17 cellular contexts compared by ENCODE assay signal in the genomic region with DNA sequence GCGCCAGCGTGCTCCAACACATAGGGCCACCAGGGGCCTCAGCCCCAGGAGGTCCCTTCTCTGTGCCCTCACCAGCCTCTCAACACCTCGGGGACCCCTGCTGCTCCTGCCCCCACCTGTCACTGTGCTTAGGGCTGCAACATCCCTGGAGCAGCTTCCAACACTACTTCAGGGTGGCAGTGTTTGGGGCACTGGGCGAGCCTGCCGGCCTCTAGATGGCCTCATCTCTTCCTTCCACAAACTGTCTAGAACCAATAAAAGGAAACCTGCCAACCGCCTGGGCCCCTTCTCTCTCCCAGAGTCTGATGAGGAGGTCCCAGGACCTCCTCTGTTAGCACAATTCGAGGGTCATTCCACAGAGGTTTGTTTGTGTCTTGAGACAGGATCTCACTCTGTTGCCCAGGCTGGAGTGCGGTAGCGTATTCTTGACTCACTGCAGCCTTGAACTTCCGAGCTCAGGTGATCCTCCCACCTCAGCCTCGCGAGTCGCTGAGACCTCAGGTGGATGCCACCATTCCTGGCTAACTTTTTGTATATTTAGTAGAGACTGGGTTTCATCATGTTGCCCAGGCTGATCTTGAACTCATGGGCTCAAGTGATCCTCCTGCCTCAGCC. TPM values are rescaled to one million over a fixed set of nuclear protein-coding genes. Genes with fewer than 3 reads are reported as not detected.
DNase-seq lines count a peak whose midpoint lies in the region; ATAC-seq and TF ChIP-seq lines count a peak whose summit lies in the region.
"Had no signal": no experiment of that assay in that cellular context is flagged by ENCODE, and none has a peak within 500 bp of the region (broad histone marks: within the 10 kb centered on the region; RNA-seq: fewer than 3 reads in every experiment).

No MANE protein-coding gene starts in this region.

- H3K27me3 ChIP-seq in Peyer's patch (no peaks in the 10 kb centered on the region), transverse colon (no peaks in the 10 kb centered on the region)

- H3K4me3 ChIP-seq in Peyer's patch (no peak overlapping the region), transverse colon (no peak overlapping the region)
- H3K4me3 ChIP-seq: HAP-1 had no signal

- H3K9me3 Mint-ChIP-seq in activated naive CD4-positive, alpha-beta T cell treated with anti-CD3 and anti-CD28 coated beads, Interleukin-2, amount 10 ng/mL, durations not matched to agents 7 days and 5 days = no peaks in the 10 kb centered on the region
- H3K9me3 Mint-ChIP-seq in activated naive CD4-positive, alpha-beta T cell treated with anti-CD3 and anti-CD28 coated beads, Interleukin-2, amount 50 U/mL, for 72 hours = no peaks in the 10 kb centered on the region
- H3K9me3 Mint-ChIP-seq in glutamatergic neuron (ENCODE audit: unreplicated experiment) = peaks cover 3% of the 10 kb centered on the region
- H3K9me3 Mint-ChIP-seq: CD4-positive, alpha-beta T cell had no signal

- no peak for DNase-seq in activated naive CD4-positive, alpha-beta T cell treated with anti-CD3 and anti-CD28 coated beads, Interleukin-2, amount 10 ng/mL, durations not matched to agents 7 days and 5 days
- DNase-seq in activated naive CD4-positive, alpha-beta T cell treated with anti-CD3 and anti-CD28 coated beads, Interleukin-2, amount 50 U/mL, for 72 hours (ENCODE audit: low spot score in 2 of 2) = no peak
- DNase-seq in Peyer's patch (no peak), left lobe of liver (ENCODE audit: low spot score) (no peak), transverse colon (no peak), NCI-H2227 (lab: John Stamatoyannopoulos, UW; ENCODE audit: unreplicated experiment) (no peak), RPMI8226 (no peak), glutamatergic neuron (no peak)
- DNase-seq: AML-193; Calu3; CD4-positive, alpha-beta T cell; MV-4-11; NCI-H2107; NCI-H345; NCI-H526 treated with DMSO at 0.1 percent for 48 hours; PC-3 had no signal

- H3K9me3 ChIP-seq in Peyer's patch = no peaks in the 10 kb centered on the region
- no peaks in the 10 kb centered on the region for H3K9me3 ChIP-seq in transverse colon
- H3K9me3 ChIP-seq: HAP-1 had no signal

- no peaks in the 10 kb centered on the region for H3K27me3 Mint-ChIP-seq in activated naive CD4-positive, alpha-beta T cell treated with anti-CD3 and anti-CD28 coated beads, Interleukin-2, amount 10 ng/mL, durations not matched to agents 7 days and 5 days
- H3K27me3 Mint-ChIP-seq in glutamatergic neuron (ENCODE audit: unreplicated experiment) = peaks cover 4% of the 10 kb centered on the region
- H3K27me3 Mint-ChIP-seq: CD4-positive, alpha-beta T cell had no signal

- H3K4me1 ChIP-seq in Peyer's patch (peaks cover 0 to 9% (median 3%) of the 10 kb centered on the region in 4 donors), transverse colon (peaks cover 0 to 14% (median 8%) of the 10 kb centered on the region in 4 donors)
- H3K4me1 ChIP-seq: HAP-1 had no signal

- CTCF ChIA-PET in activated naive CD4-positive, alpha-beta T cell treated with anti-CD3 and anti-CD28 coated beads, Interleukin-2, amount 10 ng/mL, durations not matched to agents 7 days and 5 days (lab: Charles Lee) = interaction anchor here (0.9 to 5.7 kb wide), 8 partner anchors 9 to 256 kb away, joined by 3 to 72 read pairs (median 4); partner anchors contain the start of gene MPND

- H3K4me3 Mint-ChIP-seq in activated naive CD4-positive, alpha-beta T cell treated with anti-CD3 and anti-CD28 coated beads, Interleukin-2, amount 10 ng/mL, durations not matched to agents 7 days and 5 days = no peak overlapping the region
- H3K4me3 Mint-ChIP-seq in glutamatergic neuron (ENCODE audit: unreplicated experiment) = no peak overlapping the region
- H3K4me3 Mint-ChIP-seq: CD4-positive, alpha-beta T cell had no signal

- H3K27ac ChIP-seq in Peyer's patch (peak overlapping the region in 3 of 4 donors; percentile 38 to 90 (median 63)), transverse colon (peak overlapping the region; percentile 61 to 79 (median 72))

- peaks cover 28% of the 10 kb centered on the region for H3K4me1 Mint-ChIP-seq in activated naive CD4-positive, alpha-beta T cell treated with anti-CD3 and anti-CD28 coated beads, Interleukin-2, amount 10 ng/mL, durations not matched to agents 7 days and 5 days
- H3K4me1 Mint-ChIP-seq in glutamatergic neuron (ENCODE audit: low read depth, unreplicated experiment) = no peaks in the 10 kb centered on the region

- peak in 1 of 6 experiments; percentile 17 for TF ChIP-seq CTCF in Peyer's patch (IDR thresholded peaks at IDR 0.05)
- TF ChIP-seq CTCF in transverse colon (IDR thresholded peaks at IDR 0.05) = peak in 1 of 5 experiments; percentile 8
- no peak for TF ChIP-seq CTCF in glutamatergic neuron (IDR thresholded peaks at IDR 0.05; ENCODE audit: partially characterized antibody, unreplicated experiment)

- ATAC-seq in activated naive CD4-positive, alpha-beta T cell treated with anti-CD3 and anti-CD28 coated beads, Interleukin-2, amount 50 U/mL, for 72 hours = no peak
- ATAC-seq in left lobe of liver = peak; percentile 53
- ATAC-seq: PC-3 had no signal

- TF ChIP-seq EP300 in transverse colon (IDR thresholded peaks at IDR 0.05; ENCODE audit: low read depth) = no peak

- in situ Hi-C loops in transverse colon (cut with MboI; ENCODE audit: low pct_ligation_motif_present in 1 of 4, low pct_unique_long_range_greater_than_20kb in 1 of 4, low sequenced_read_pairs in 3 of 4) = loop anchor here in 2 of 4 donors (10.0 to 25.0 kb wide), 2 partner anchors 86 to 93 kb away; no protein-coding TSS in a partner anchor

- TF ChIP-seq POLR2A in Peyer's patch (IDR thresholded peaks at IDR 0.05) (no peak), transverse colon (IDR thresholded peaks at IDR 0.05) (no peak)

- peaks cover 48% of the 10 kb centered on the region for H3K36me3 Mint-ChIP-seq in activated naive CD4-positive, alpha-beta T cell treated with anti-CD3 and anti-CD28 coated beads, Interleukin-2, amount 10 ng/mL, durations not matched to agents 7 days and 5 days
- peaks cover 0 to 5% of the 10 kb centered on the region in 2 donors for H3K36me3 Mint-ChIP-seq in activated naive CD4-positive, alpha-beta T cell treated with anti-CD3 and anti-CD28 coated beads, Interleukin-2, amount 50 U/mL, for 72 hours
- H3K36me3 Mint-ChIP-seq in glutamatergic neuron (ENCODE audit: unreplicated experiment) = no peaks in the 10 kb centered on the region

- peak overlapping the region; percentile 14 for H3K27ac Mint-ChIP-seq in activated naive CD4-positive, alpha-beta T cell treated with anti-CD3 and anti-CD28 coated beads, Interleukin-2, amount 10 ng/mL, durations not matched to agents 7 days and 5 days
- H3K27ac Mint-ChIP-seq in activated naive CD4-positive, alpha-beta T cell treated with anti-CD3 and anti-CD28 coated beads, Interleukin-2, amount 50 U/mL, for 72 hours = peak overlapping the region in 1 of 2 donors; percentile 60
- no peak overlapping the region for H3K27ac Mint-ChIP-seq in glutamatergic neuron (ENCODE audit: unreplicated experiment)
- H3K27ac Mint-ChIP-seq: CD4-positive, alpha-beta T cell had no signal

- 81% methylated on average over 13 of the region's 13 CpGs; no CpG with 5 or more reads in 1 of the 2 donors for WGBS in transverse colon (ENCODE audit: low coverage in 1 of 2), 2 donors

- peaks cover 0 to 55% (median 0%) of the 10 kb centered on the region in 3 donors for H3K36me3 ChIP-seq in Peyer's patch
- peaks cover 0 to 24% (median 0%) of the 10 kb centered on the region in 4 donors for H3K36me3 ChIP-seq in transverse colon

- intact Hi-C loops in transverse colon (cut with DNase I; ENCODE audit: low total_unique reads) = loop anchor here (10.0 kb wide), 1 partner anchor 86 kb away; no protein-coding TSS in a partner anchor

RNA-seq across cellular contexts. Expression of gene SHD, which starts 10.1 kb away (rescaled TPM):
- total RNA-seq in activated naive CD4-positive, alpha-beta T cell treated with anti-CD3 and anti-CD28 coated beads, Interleukin-2, amount 50 U/mL, for 72 hours = not detected
- total RNA-seq in Peyer's patch (10 to 100 TPM in 3 of 4 donors, not detected in 1; 21.3 to 27.7 (median 21.9) TPM), left lobe of liver (8.8 TPM), transverse colon (10 to 100 TPM in 3 of 4 donors, 1 to 10 TPM in 1; 7.6 to 51.4 (median 27.5) TPM), glutamatergic neuron (ENCODE audit: unreplicated experiment) (254 TPM)
- total RNA-seq: Calu3 had no signal

RNA-seq across cellular contexts. Expression of gene YJU2, which starts 22.0 kb away (rescaled TPM):
- total RNA-seq in activated naive CD4-positive, alpha-beta T cell treated with anti-CD3 and anti-CD28 coated beads, Interleukin-2, amount 50 U/mL, for 72 hours = 10 to 100 TPM; 22.7 to 28.0 TPM
- total RNA-seq in Peyer's patch (10 to 100 TPM in 3 of 4 donors, 1 to 10 TPM in 1; 8.9 to 33.8 (median 24.1) TPM), left lobe of liver (8.1 TPM), transverse colon (10 to 100 TPM in 3 of 4 donors, 1 to 10 TPM in 1; 9.6 to 24.3 (median 17.1) TPM), glutamatergic neuron (ENCODE audit: unreplicated experiment) (18.7 TPM)

RNA-seq across cellular contexts. Expression of gene TMIGD2, which starts 33.3 kb away (rescaled TPM):
- 10 to 100 TPM; 10.7 to 45.2 TPM for total RNA-seq in activated naive CD4-positive, alpha-beta T cell treated with anti-CD3 and anti-CD28 coated beads, Interleukin-2, amount 50 U/mL, for 72 hours
- total RNA-seq in Peyer's patch (1 to 10 TPM; 2.2 to 6.1 (median 3.8) TPM), left lobe of liver (0.25 TPM), transverse colon (1 to 10 TPM in 2 of 4 donors, not detected in 2; 3.8 to 4.8 TPM), glutamatergic neuron (ENCODE audit: unreplicated experiment) (not detected)
- total RNA-seq: Calu3, PC-3 had no signal

RNA-seq across cellular contexts. Expression of gene FSD1, which starts 35.5 kb away (rescaled TPM):
- 10 to 100 TPM; 15.3 to 38.0 TPM for total RNA-seq in activated naive CD4-positive, alpha-beta T cell treated with anti-CD3 and anti-CD28 coated beads, Interleukin-2, amount 50 U/mL, for 72 hours
- 1 to 10 TPM in 3 of 4 donors, not detected in 1; 1.0 to 8.4 (median 1.4) TPM for total RNA-seq in Peyer's patch
- 1.3 TPM for total RNA-seq in left lobe of liver
- total RNA-seq in transverse colon = 1 to 10 TPM in 2 of 4 donors, under 1 TPM in 1, not detected in 1; 0.68 to 2.9 (median 1.5) TPM
- 156 TPM for total RNA-seq in glutamatergic neuron (ENCODE audit: unreplicated experiment)

RNA-seq across cellular contexts. Expression of gene EBI3, which starts 39.6 kb away (rescaled TPM):
- total RNA-seq in activated naive CD4-positive, alpha-beta T cell treated with anti-CD3 and anti-CD28 coated beads, Interleukin-2, amount 50 U/mL, for 72 hours = 10 to 100 TPM in 1 of 2 donors, 1 to 10 TPM in 1; 1.4 to 34.9 TPM
- total RNA-seq in Peyer's patch (10 to 100 TPM in 1 of 4 donors, 1 to 10 TPM in 2, not detected in 1; 1.4 to 12.4 (median 1.9) TPM), left lobe of liver (1.3 TPM), transverse colon (1 to 10 TPM in 2 of 4 donors, under 1 TPM in 1, not detected in 1; 0.96 to 3.7 (median 3.7) TPM), glutamatergic neuron (ENCODE audit: unreplicated experiment) (not detected)
- total RNA-seq: CD4-positive, alpha-beta T cell; PC-3 had no signal
